ENCODE assay signal across 24 cellular contexts in genomic region chr2:63631501-63631900, GRCh38.
"Had no signal": no experiment of that assay in that cellular context is flagged by ENCODE, and none has a peak within 500 bp of the region (broad histone marks: within the 10 kb centered on the region; RNA-seq: fewer than 3 reads in every experiment).

No MANE protein-coding gene starts in this region.

- H3K4me3 ChIP-seq: gastroesophageal sphincter, heart left ventricle, hepatocyte, lung, right lobe of liver, thoracic aorta, tibial nerve, upper lobe of right lung, uterus had no signal

- H3K36me3 ChIP-seq: gastroesophageal sphincter, heart left ventricle, neutrophil, right lobe of liver, thoracic aorta, tibial nerve, upper lobe of right lung, uterus had no signal

- H3K27ac ChIP-seq: epithelial cell of prostate, foreskin keratinocyte, gastroesophageal sphincter, heart left ventricle, hepatocyte, neutrophil, parathyroid adenoma, right lobe of liver, thoracic aorta, tibial nerve, upper lobe of right lung, uterus had no signal

- ATAC-seq: esophagus mucosa; foreskin keratinocyte; gastroesophageal sphincter; heart left ventricle; left lobe of liver; natural killer cell treated with Interleukin-12 subunit alpha and Interleukin-12 subunit beta and Interleukin-15 and Interleukin-18, amount 100 ng/mL, for 72 hours; right lobe of liver; stimulated activated naive B cell treated with anti-CD40 and anti-IgM and Interleukin-4, amounts not matched to agents 10 μg/mL and 1 μg/mL and 100 μg/mL, for 72 hours; upper lobe of right lung had no signal

- H3K4me1 ChIP-seq: foreskin keratinocyte, gastroesophageal sphincter, heart left ventricle, parathyroid adenoma, right lobe of liver, tibial nerve, upper lobe of right lung, uterus had no signal

- H3K27me3 ChIP-seq: foreskin keratinocyte, gastroesophageal sphincter, heart left ventricle, hepatocyte, neutrophil, right lobe of liver, tibial nerve, upper lobe of right lung, uterus had no signal

- DNase-seq: effector CD8-positive, alpha-beta T cell; endodermal cell; foreskin keratinocyte; heart left ventricle; kidney; naive B cell; right lobe of liver; small intestine; stimulated activated CD4-positive, alpha-beta T cell treated with anti-CD3 and anti-CD28 coated beads, Interleukin-15, amount 100 ng/mL, for 24 hours; stimulated activated CD4-positive, alpha-beta T cell treated with anti-CD3 and anti-CD28 coated beads, Interleukin-2, amount 100 ng/mL, for 48 hours; stimulated activated naive B cell treated with anti-CD40 and anti-IgM and Interleukin-4, amounts not matched to agents 10 μg/mL and 1 μg/mL and 100 μg/mL, for 72 hours; upper lobe of right lung; uterus had no signal

- H3K9me3 ChIP-seq: neutrophil had no signal
